ENCODE assay signal across 13 cellular contexts in genomic region chr1:110421159-110421777, GRCh38. TPM values are rescaled to one million over a fixed set of nuclear protein-coding genes. Genes with fewer than 3 reads are reported as not detected.
DNase-seq lines count a peak whose midpoint lies in the region; ATAC-seq and TF ChIP-seq lines count a peak whose summit lies in the region.
"Had no signal": no experiment of that assay in that cellular context is flagged by ENCODE, and none has a peak within 500 bp of the region (broad histone marks: within the 10 kb centered on the region; RNA-seq: fewer than 3 reads in every experiment).

No MANE protein-coding gene starts in this region.

- no peaks in the 10 kb centered on the region for H3K4me1 Mint-ChIP-seq in CD8-positive, alpha-beta T cell (ENCODE audit: low read depth)

- no peaks in the 10 kb centered on the region for H3K9me3 Mint-ChIP-seq in CD8-positive, alpha-beta T cell

- H3K4me2 ChIP-seq in IMR-90 (ENCODE audit: low read depth, low read length), result no peak overlapping the region

- intact Hi-C loops in CD8-positive, alpha-beta T cell (cut with DNase I, micrococcal nuclease), result no loop called here
- intact Hi-C loops in IMR-90 (cut with micrococcal nuclease), result no loop called here

- no peak for TF ChIP-seq CTCF in CD8-positive, alpha-beta T cell (IDR thresholded peaks at IDR 0.05)
- TF ChIP-seq CTCF in IMR-90 (conservative IDR thresholded peaks at IDR 0.05; ENCODE audit: low read depth, low read length), result no peak
- TF ChIP-seq CTCF in kidney epithelial cell (IDR thresholded peaks at IDR 0.05; ENCODE audit: insufficient read depth, low read length, poor library complexity, severe bottlenecking), result no peak
- no peak for TF ChIP-seq CTCF in GM10266 (IDR thresholded peaks at IDR 0.05; ENCODE audit: control insufficient read depth, insufficient read depth, low read depth, missing control alignments)

- no peak overlapping the region for H3K4me3 ChIP-seq in CD8-positive, alpha-beta T cell (ENCODE audit: low read depth, low read length)
- no peak overlapping the region for H3K4me3 ChIP-seq in IMR-90 (ENCODE audit: insufficient read depth, low read depth, low read length)
- H3K4me3 ChIP-seq in adipocyte (ENCODE audit: low read length), result peak overlapping the region; percentile 20
- no peak overlapping the region for H3K4me3 ChIP-seq in kidney epithelial cell (ENCODE audit: low read depth, low read length)

- no peak overlapping the region for H2BK20ac ChIP-seq in IMR-90 (ENCODE audit: low read depth, low read length)

- H3K4me1 ChIP-seq in CD8-positive, alpha-beta T cell (ENCODE audit: insufficient read depth, low read length), result no peaks in the 10 kb centered on the region
- H3K4me1 ChIP-seq in IMR-90 (ENCODE audit: control insufficient read depth, insufficient read depth, low read length) (no peaks in the 10 kb centered on the region), adipocyte (ENCODE audit: control insufficient read depth, insufficient read depth, low read length) (peaks cover 49% of the 10 kb centered on the region)

- no peaks in the 10 kb centered on the region for H4K20me1 ChIP-seq in IMR-90 (ENCODE audit: insufficient read depth, low read length)

- no peaks in the 10 kb centered on the region for H3K36me3 Mint-ChIP-seq in CD8-positive, alpha-beta T cell

- CTCF ChIA-PET in CD8-positive, alpha-beta T cell (lab: Charles Lee), result interaction anchor here (1.8 kb wide), 1 partner anchor 75 kb away, joined by 4 read pairs; no protein-coding TSS in a partner anchor
- CTCF ChIA-PET in IMR-90 (lab: Yijun Ruan, JAX), result interaction anchor here (0.8 to 1.5 kb wide), 4 partner anchors 9 to 61 kb away, joined by 3 to 4 read pairs (median 4); no protein-coding TSS in a partner anchor

- H3K9me3 ChIP-seq in CD8-positive, alpha-beta T cell (ENCODE audit: low read length), result no peaks in the 10 kb centered on the region
- no peaks in the 10 kb centered on the region for H3K9me3 ChIP-seq in IMR-90 (ENCODE audit: control insufficient read depth, insufficient read depth, low read length)
- H3K9me3 ChIP-seq in adipocyte (ENCODE audit: control insufficient read depth, low read length), result peaks cover 7% of the 10 kb centered on the region

- peaks cover 7% of the 10 kb centered on the region for H3K27me3 Mint-ChIP-seq in CD8-positive, alpha-beta T cell (ENCODE audit: low read depth)

- BruUV-seq in IMR-90 (replicated peaks; lab: Mats Ljungman, UMichigan), result no TSS peak

- no peak overlapping the region for H2AK5ac ChIP-seq in IMR-90 (ENCODE audit: low read depth, low read length)

- no peak overlapping the region for H3K18ac ChIP-seq in IMR-90 (ENCODE audit: low read depth, low read length)

- no peak overlapping the region for H2BK15ac ChIP-seq in IMR-90 (ENCODE audit: low read depth, low read length)

- no peak overlapping the region for H4K5ac ChIP-seq in IMR-90 (ENCODE audit: low read depth, low read length)

- H3K9me1 ChIP-seq in IMR-90 (ENCODE audit: insufficient read depth, low read length), result no peaks in the 10 kb centered on the region

- POLR2A ChIA-PET in CD8-positive, alpha-beta T cell (lab: Charles Lee), result no interaction called here
- POLR2A ChIA-PET in IMR-90 (lab: Charles Lee; ENCODE audit: unreplicated experiment), result no interaction called here

- H3K36me3 ChIP-seq in CD8-positive, alpha-beta T cell (ENCODE audit: insufficient read depth, low read length), result no peaks in the 10 kb centered on the region
- H3K36me3 ChIP-seq in IMR-90 (ENCODE audit: control insufficient read depth, insufficient read depth, low read length), result no peaks in the 10 kb centered on the region
- no peaks in the 10 kb centered on the region for H3K36me3 ChIP-seq in adipocyte (ENCODE audit: control insufficient read depth, insufficient read depth, low read length, severe bottlenecking)
- no peaks in the 10 kb centered on the region for H3K36me3 ChIP-seq in kidney epithelial cell (ENCODE audit: control insufficient read depth, insufficient read depth, low read length)

- no peak overlapping the region for H4K8ac ChIP-seq in IMR-90 (ENCODE audit: low read depth in 2 of 2, low read length in 2 of 2)

- no peak overlapping the region for H4K91ac ChIP-seq in IMR-90 (ENCODE audit: insufficient read depth, low read depth, low read length)

- WGBS in IMR-90 (ENCODE audit: extremely low coverage in 2 of 2, insufficient read length in 1 of 2), 2 experiments, result 57% methylated on average over 1 of the region's 2 CpGs; no CpG with 5 or more reads in 1 of the 2 experiments

- TF ChIP-seq RAD21 in IMR-90 (IDR thresholded peaks at IDR 0.05; ENCODE audit: low read length), result no peak

- in situ Hi-C loops in IMR-90 (cut with MboI; ENCODE audit: low sequenced_read_pairs), result no loop called here

- no peak overlapping the region for H2BK5ac ChIP-seq in IMR-90 (ENCODE audit: low read depth, low read length, poor library complexity, severe bottlenecking)

- peak; percentile 29 for ATAC-seq in CD8-positive, alpha-beta T cell
- ATAC-seq in IMR-90 (ENCODE audit: low read depth), result peak; percentile 82

- no peak overlapping the region for H3K23ac ChIP-seq in IMR-90 (ENCODE audit: low read depth, low read length)

- no peak overlapping the region for H3K4ac ChIP-seq in IMR-90 (ENCODE audit: low read depth, low read length)

- no peak for TF ChIP-seq POLR2A in IMR-90 (IDR thresholded peaks at IDR 0.05; ENCODE audit: low read depth, low read length)

- no peak overlapping the region for H3K4me3 Mint-ChIP-seq in CD8-positive, alpha-beta T cell

- no peaks in the 10 kb centered on the region for H3K79me1 ChIP-seq in IMR-90 (ENCODE audit: low read depth in 1 of 2, low read length in 2 of 2)

- H3K14ac ChIP-seq in IMR-90 (replicated peaks; ENCODE audit: low read depth, low read length), result no peak overlapping the region

- H3K9ac ChIP-seq in IMR-90 (ENCODE audit: low read depth, low read length) (no peak overlapping the region), adipocyte (ENCODE audit: low read length) (no peak overlapping the region)

- no peak overlapping the region for H3K27ac ChIP-seq in CD8-positive, alpha-beta T cell (ENCODE audit: low read depth, low read length)
- no peak overlapping the region for H3K27ac ChIP-seq in IMR-90 (ENCODE audit: insufficient read depth, low read length)

- H3K27ac Mint-ChIP-seq in CD8-positive, alpha-beta T cell, result no peak overlapping the region

- no peaks in the 10 kb centered on the region for H3K27me3 ChIP-seq in CD8-positive, alpha-beta T cell (ENCODE audit: insufficient read depth, low read length)
- H3K27me3 ChIP-seq in IMR-90 (ENCODE audit: control insufficient read depth, insufficient read depth, low read length) (peaks cover 21% of the 10 kb centered on the region), adipocyte (replicated peaks; ENCODE audit: control insufficient read depth, insufficient read depth, low read length) (no peaks in the 10 kb centered on the region), kidney epithelial cell (ENCODE audit: control insufficient read depth, insufficient read depth, low read length) (peaks cover 5% of the 10 kb centered on the region)

- dilution Hi-C loops in IMR-90 (cut with HindIII; ENCODE audit: low sequenced_read_pairs, unreplicated experiment), result no loop called here

- no peak for DNase-seq in CD8-positive, alpha-beta T cell
- DNase-seq in IMR-90 (peak; percentile 67), adipocyte (ENCODE audit: low read depth) (peak; percentile 52), kidney epithelial cell (ENCODE audit: low read depth) (peak; percentile 19), NCI-H345 (lab: John Stamatoyannopoulos, UW) (no peak), NCI-H524 (lab: John Stamatoyannopoulos, UW) (no peak), activated gamma-delta T cell treated with Interleukin-2 at 50 U/mL for 16 hours (no peak), GM10266 (ENCODE audit: extremely low spot score) (no peak)
- DNase-seq: DMS 273 treated with DMSO at 0.1 percent for 48 hours, kidney glomerular epithelial cell, NCI-H2029 had no signal

- no peak overlapping the region for H2AFZ ChIP-seq in IMR-90 (replicated peaks; ENCODE audit: low read length, poor library complexity)

- no peak overlapping the region for H2AK9ac ChIP-seq in IMR-90 (replicated peaks; ENCODE audit: low read depth, low read length, poor library complexity)

- H3K56ac ChIP-seq in IMR-90 (ENCODE audit: extremely low read depth, insufficient read depth, low read length), result no peak overlapping the region

- H2BK120ac ChIP-seq in IMR-90 (ENCODE audit: low read depth, low read length), result no peak overlapping the region

TF ChIP-seq in IMR-90, 13 proteins besides CTCF, POLR2A, EP300 and RAD21:
- TF ChIP-seq USF2 (IDR thresholded peaks at IDR 0.05; ENCODE audit: low read depth, low read length) (0 out of 2 replicates have a peak, but pooled peaks have one; percentile 11), RCOR1 (IDR thresholded peaks at IDR 0.05; ENCODE audit: insufficient replicate concordance, low read length) (no peak)

RNA-seq across cellular contexts. Expression of gene LAMTOR5, which starts 13.8 kb away (rescaled TPM):
- total RNA-seq in CD8-positive, alpha-beta T cell, result 100 to 1,000 TPM; 106 to 109 TPM
- total RNA-seq in IMR-90 (2012; rRNA removed) (159 and 177 TPM in 2 replicates), kidney epithelial cell (129 and 198 TPM in 2 replicates)
- polyA plus RNA-seq in IMR-90 (2012; rRNA removed), result 320 and 369 TPM in 2 replicates
- polyA plus RNA-seq in IMR-90 (2012; cell fraction: cytosol; rRNA removed), result 431 and 469 TPM in 2 replicates
- 97.8 and 199 TPM in 2 replicates for polyA plus RNA-seq in IMR-90 (2012; cell fraction: nucleus; rRNA removed; ENCODE audit: low replicate concordance)

RNA-seq across cellular contexts. Expression of gene PROK1, which starts 29.7 kb away (rescaled TPM):
- not detected for total RNA-seq in CD8-positive, alpha-beta T cell
- total RNA-seq in IMR-90 (2012; rRNA removed) (not detected in 2 replicates), kidney epithelial cell (not detected in 2 replicates)
- polyA plus RNA-seq in IMR-90 (2012; rRNA removed), result not detected in 2 replicates
- polyA plus RNA-seq in IMR-90 (2012; cell fraction: cytosol; rRNA removed), result not detected in 2 replicates
- polyA plus RNA-seq in IMR-90 (2012; cell fraction: nucleus; rRNA removed; ENCODE audit: low replicate concordance), result not detected in 2 replicates
- total RNA-seq: H1, SK-MEL-5 had no signal

RNA-seq across cellular contexts. Expression of gene SLC16A4, which starts 30.4 kb away (rescaled TPM):
- under 1 TPM in 1 of 2 experiments, not detected in 1; 0.24 TPM for total RNA-seq in CD8-positive, alpha-beta T cell
- total RNA-seq in IMR-90 (2012; rRNA removed) (65.2 and 73.0 TPM in 2 replicates), kidney epithelial cell (15.4 and 25.4 TPM in 2 replicates)
- polyA plus RNA-seq in IMR-90 (2012; rRNA removed), result 20.8 and 27.7 TPM in 2 replicates
- polyA plus RNA-seq in IMR-90 (2012; cell fraction: cytosol; rRNA removed), result 8.6 and 10.3 TPM in 2 replicates
- polyA plus RNA-seq in IMR-90 (2012; cell fraction: nucleus; rRNA removed; ENCODE audit: low replicate concordance), result 2.4 and 16.3 TPM in 2 replicates

Comparison
In these comparisons a context has a peak if more than half of its experiments do, and no peak if none do; other contexts are left out.
1. DNase-seq: peak in IMR-90 (single experiment), adipocyte (single experiment) and kidney epithelial cell (single experiment); none in CD8-positive, alpha-beta T cell (0 of 7), NCI-H345 (single experiment), NCI-H524 (0 of 2), activated gamma-delta T cell treated with Interleukin-2 at 50 U/mL for 16 hours (single experiment) and GM10266 (single experiment).
2. RNA of gene SLC16A4, which starts 30.4 kb away (total RNA-seq): 65.2 to 73.0 TPM in IMR-90 and 15.4 to 25.4 TPM in kidney epithelial cell; 0.24 TPM in CD8-positive, alpha-beta T cell; every median in the first group is over 10 times any median in the second.